ENCODE assay signal across 8 cellular contexts in genomic region chr20:57351042-57351783, GRCh38. TPM values are rescaled to one million over a fixed set of nuclear protein-coding genes. Genes with fewer than 3 reads are reported as not detected.
DNase-seq lines count a peak whose midpoint lies in the region; TF ChIP-seq lines count a peak whose summit lies in the region.

RAE1 (plus strand) TSS chr20:57351255; CDS start chr20:57354039, 2,784 bp downstream.

- DNase-seq in G401 (ENCODE audit: low spot score): peak; percentile 91
- DNase-seq in HEK293T (ENCODE audit: extremely low spot score): peak; percentile 88
- DNase-seq in NCI-H1048 (lab: John Stamatoyannopoulos, UW): peak; percentile 85
- peak; percentile 73 for DNase-seq in SK-N-MC (ENCODE audit: low read depth, low spot score)
- peak; percentile 94 for DNase-seq in activated naive CD4-positive, alpha-beta T cell treated with anti-CD3 and anti-CD28 coated beads, Interleukin-2, amount 10 ng/mL, durations not matched to agents 7 days and 5 days
- DNase-seq in globus pallidus (ENCODE audit: low spot score): peak; percentile 91
- DNase-seq in nucleus accumbens (lab: John Stamatoyannopoulos, UW): peak in 55 of 56 donors; percentile 28 to 96 (median 86)
- peak; percentile 98 for DNase-seq in superior temporal gyrus (ENCODE audit: extremely low spot score)

- in situ Hi-C loops in G401 (cut with HindIII; ENCODE audit: low sequenced_read_pairs): loop anchor here (10.0 kb wide), 1 partner anchor 144 kb away; no protein-coding TSS in a partner anchor

- H3K27ac ChIP-seq in SK-N-MC: peak within 1 kb of the TSS; percentile 76

- peaks cover 21% of the 10 kb centered on the region for H3K4me1 Mint-ChIP-seq in activated naive CD4-positive, alpha-beta T cell treated with anti-CD3 and anti-CD28 coated beads, Interleukin-2, amount 10 ng/mL, durations not matched to agents 7 days and 5 days

- H3K27me3 Mint-ChIP-seq in activated naive CD4-positive, alpha-beta T cell treated with anti-CD3 and anti-CD28 coated beads, Interleukin-2, amount 10 ng/mL, durations not matched to agents 7 days and 5 days: peaks cover 5% of the 10 kb centered on the region

- no peaks in the 10 kb centered on the region for H3K9me3 ChIP-seq in SK-N-MC (ENCODE audit: low read depth, low read length)

- CTCF ChIA-PET in HEK293T (lab: Yijun Ruan, JAX): no interaction called here
- CTCF ChIA-PET in activated naive CD4-positive, alpha-beta T cell treated with anti-CD3 and anti-CD28 coated beads, Interleukin-2, amount 10 ng/mL, durations not matched to agents 7 days and 5 days (lab: Charles Lee): interaction anchor here (0.6 to 1.2 kb wide), 4 partner anchors 25 to 87 kb away, joined by 3 to 4 read pairs (median 3); no protein-coding TSS in a partner anchor

- peak within 1 kb of the TSS; percentile 97 for H3K4me3 ChIP-seq in SK-N-MC

- peak within 1 kb of the TSS; percentile 93 for H3K4me3 Mint-ChIP-seq in activated naive CD4-positive, alpha-beta T cell treated with anti-CD3 and anti-CD28 coated beads, Interleukin-2, amount 10 ng/mL, durations not matched to agents 7 days and 5 days

- POLR2A ChIA-PET in HEK293T (lab: Yijun Ruan, JAX): interaction anchor here (1.2 to 1.5 kb wide), 2 partner anchors 16 to 172 kb away, joined by 3 read pairs; no protein-coding TSS in a partner anchor

- no peaks in the 10 kb centered on the region for H3K9me3 Mint-ChIP-seq in activated naive CD4-positive, alpha-beta T cell treated with anti-CD3 and anti-CD28 coated beads, Interleukin-2, amount 10 ng/mL, durations not matched to agents 7 days and 5 days

- peaks cover 28% of the 10 kb centered on the region for H3K36me3 Mint-ChIP-seq in activated naive CD4-positive, alpha-beta T cell treated with anti-CD3 and anti-CD28 coated beads, Interleukin-2, amount 10 ng/mL, durations not matched to agents 7 days and 5 days

- H3K36me3 ChIP-seq in SK-N-MC (ENCODE audit: insufficient read depth, low read length): peaks cover 27% of the 10 kb centered on the region

- H3K27ac Mint-ChIP-seq in activated naive CD4-positive, alpha-beta T cell treated with anti-CD3 and anti-CD28 coated beads, Interleukin-2, amount 10 ng/mL, durations not matched to agents 7 days and 5 days: peak within 1 kb of the TSS; percentile 86

- H3K9ac ChIP-seq in SK-N-MC (ENCODE audit: insufficient read length): peak within 1 kb of the TSS; percentile 98

TF ChIP-seq in HEK293T, 16 proteins besides CTCF, POLR2A, EP300 and RAD21:
- no peak for TF ChIP-seq PKNOX1 (IDR thresholded peaks at IDR 0.05)
- TF ChIP-seq HDGF (IDR thresholded peaks at IDR 0.05; ENCODE audit: borderline replicate concordance): no peak
- no peak for TF ChIP-seq BHLHE40 (IDR thresholded peaks at IDR 0.05; ENCODE audit: borderline replicate concordance)
- no peak for TF ChIP-seq LEF1 (IDR thresholded peaks at IDR 0.05; ENCODE audit: borderline replicate concordance)
- no peak for TF ChIP-seq ARNT (IDR thresholded peaks at IDR 0.05)
- no peak for TF ChIP-seq NFRKB (IDR thresholded peaks at IDR 0.05)
- TF ChIP-seq SUZ12 (IDR thresholded peaks at IDR 0.05): no peak
- no peak for TF ChIP-seq FOXA1 (IDR thresholded peaks at IDR 0.05)
- peak; percentile 94 for TF ChIP-seq L3MBTL2 (conservative IDR thresholded peaks at IDR 0.05)
- no peak for TF ChIP-seq SP1 (IDR thresholded peaks at IDR 0.05)
- no peak for TF ChIP-seq FOXK2 (IDR thresholded peaks at IDR 0.05)
- no peak for TF ChIP-seq CTBP1 (IDR thresholded peaks at IDR 0.05; ENCODE audit: borderline replicate concordance)
- peak; percentile 43; the same call in 1 of the 2 replicates for TF ChIP-seq ELF4 (IDR thresholded peaks at IDR 0.05)
- no peak for TF ChIP-seq ZNF384 (IDR thresholded peaks at IDR 0.05)
- no peak for TF ChIP-seq TARDBP (IDR thresholded peaks at IDR 0.05)
- TF ChIP-seq FOXM1 (IDR thresholded peaks at IDR 0.05; ENCODE audit: borderline replicate concordance): no peak

RNA-seq across cellular contexts. Expression of gene RAE1, which starts in this region (rescaled TPM):
- 77.4 and 81.3 TPM in 2 replicates for total RNA-seq in G401 (2014; rRNA removed; shearing (Covaris generic))

Comparison
In these comparisons a context has a peak if more than half of its experiments do, and no peak if none do; other contexts are left out.
1. Peak in every context shown above with its lines: DNase-seq, H3K4me3 ChIP-seq and H3K27ac ChIP-seq.